Comparison of ENCODE assay signal across 1 cellular context in the genomic region with DNA sequence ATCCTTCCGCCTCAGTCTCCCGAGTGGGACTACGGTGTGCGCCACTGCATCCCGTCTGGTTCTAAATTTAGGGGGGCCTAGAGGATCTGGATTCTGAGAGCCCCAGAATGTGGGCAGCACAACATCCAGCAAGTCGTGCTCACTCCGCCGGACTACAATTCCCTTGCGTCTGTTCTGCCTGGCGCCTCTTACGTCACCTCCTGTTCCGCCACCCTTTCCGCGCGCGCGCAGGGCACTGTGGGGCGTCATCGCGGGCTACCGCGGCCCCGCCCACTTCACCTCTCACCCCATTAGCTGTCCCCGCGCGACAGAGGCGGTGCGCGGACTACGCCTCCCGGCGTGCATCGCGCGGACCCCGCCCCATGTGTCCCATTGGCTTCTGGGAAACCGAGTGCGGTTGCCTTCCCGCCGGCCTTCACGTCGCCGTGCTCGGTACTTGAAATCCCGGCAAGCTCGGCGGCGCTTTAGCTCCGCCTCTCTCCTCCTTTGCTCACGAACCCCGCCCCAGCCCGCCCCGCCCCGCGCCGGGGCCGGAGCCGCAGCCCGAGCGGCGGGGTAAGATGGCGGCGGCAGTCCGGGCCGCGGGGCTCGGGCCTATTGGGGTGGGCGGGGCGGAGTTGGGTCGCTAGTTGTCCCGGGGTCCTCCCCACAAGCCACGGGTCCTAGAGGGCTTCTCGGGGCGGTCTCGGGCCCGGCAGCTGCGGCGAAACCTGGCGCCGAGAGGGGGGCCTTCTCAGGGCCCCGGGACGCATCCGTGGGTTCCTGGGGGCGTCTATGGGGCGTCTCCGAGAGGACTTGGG.
TF ChIP-seq lines count a peak whose summit lies in the region.

A gene with protein sequence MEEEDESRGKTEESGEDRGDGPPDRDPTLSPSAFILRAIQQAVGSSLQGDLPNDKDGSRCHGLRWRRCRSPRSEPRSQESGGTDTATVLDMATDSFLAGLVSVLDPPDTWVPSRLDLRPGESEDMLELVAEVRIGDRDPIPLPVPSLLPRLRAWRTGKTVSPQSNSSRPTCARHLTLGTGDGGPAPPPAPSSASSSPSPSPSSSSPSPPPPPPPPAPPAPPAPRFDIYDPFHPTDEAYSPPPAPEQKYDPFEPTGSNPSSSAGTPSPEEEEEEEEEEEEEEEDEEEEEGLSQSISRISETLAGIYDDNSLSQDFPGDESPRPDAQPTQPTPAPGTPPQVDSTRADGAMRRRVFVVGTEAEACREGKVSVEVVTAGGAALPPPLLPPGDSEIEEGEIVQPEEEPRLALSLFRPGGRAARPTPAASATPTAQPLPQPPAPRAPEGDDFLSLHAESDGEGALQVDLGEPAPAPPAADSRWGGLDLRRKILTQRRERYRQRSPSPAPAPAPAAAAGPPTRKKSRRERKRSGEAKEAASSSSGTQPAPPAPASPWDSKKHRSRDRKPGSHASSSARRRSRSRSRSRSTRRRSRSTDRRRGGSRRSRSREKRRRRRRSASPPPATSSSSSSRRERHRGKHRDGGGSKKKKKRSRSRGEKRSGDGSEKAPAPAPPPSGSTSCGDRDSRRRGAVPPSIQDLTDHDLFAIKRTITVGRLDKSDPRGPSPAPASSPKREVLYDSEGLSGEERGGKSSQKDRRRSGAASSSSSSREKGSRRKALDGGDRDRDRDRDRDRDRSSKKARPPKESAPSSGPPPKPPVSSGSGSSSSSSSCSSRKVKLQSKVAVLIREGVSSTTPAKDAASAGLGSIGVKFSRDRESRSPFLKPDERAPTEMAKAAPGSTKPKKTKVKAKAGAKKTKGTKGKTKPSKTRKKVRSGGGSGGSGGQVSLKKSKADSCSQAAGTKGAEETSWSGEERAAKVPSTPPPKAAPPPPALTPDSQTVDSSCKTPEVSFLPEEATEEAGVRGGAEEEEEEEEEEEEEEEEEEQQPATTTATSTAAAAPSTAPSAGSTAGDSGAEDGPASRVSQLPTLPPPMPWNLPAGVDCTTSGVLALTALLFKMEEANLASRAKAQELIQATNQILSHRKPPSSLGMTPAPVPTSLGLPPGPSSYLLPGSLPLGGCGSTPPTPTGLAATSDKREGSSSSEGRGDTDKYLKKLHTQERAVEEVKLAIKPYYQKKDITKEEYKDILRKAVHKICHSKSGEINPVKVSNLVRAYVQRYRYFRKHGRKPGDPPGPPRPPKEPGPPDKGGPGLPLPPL (plus strand): TSS at position 522 of the 800 bp plus-strand sequence. CDS start 2,818 bp downstream, outside the sequence.

TF ChIP-seq in H1, 55 proteins besides CTCF, POLR2A, EP300 and RAD21 (continues in another document):
- TF ChIP-seq EZH2 (IDR thresholded peaks at IDR 0.05; ENCODE audit: low read depth, low read length, severe bottlenecking): no peak
- no peak for TF ChIP-seq SAP30 (IDR thresholded peaks at IDR 0.05; ENCODE audit: insufficient read depth, insufficient replicate concordance, low read length)
- TF ChIP-seq EGR1 (IDR thresholded peaks at IDR 0.05; ENCODE audit: borderline replicate concordance, low read depth, low read length): no peak
- no peak for TF ChIP-seq HDAC6 (IDR thresholded peaks at IDR 0.05; ENCODE audit: low read depth, low read length)
- TF ChIP-seq CHD1 (IDR thresholded peaks at IDR 0.05; ENCODE audit: low read depth, low read length): no peak
- TF ChIP-seq SP2 (IDR thresholded peaks at IDR 0.05; ENCODE audit: low read length): no peak
- TF ChIP-seq ZNF274 (IDR thresholded peaks at IDR 0.05; ENCODE audit: borderline replicate concordance, extremely low read depth, low read length): no peak
- peak; percentile 1 for TF ChIP-seq NANOG (IDR thresholded peaks at IDR 0.05; ENCODE audit: insufficient read depth, low read depth, low read length, poor library complexity, severe bottlenecking)
- peak; percentile 65; the same call in 1 of the 2 replicates for TF ChIP-seq SUZ12 (IDR thresholded peaks at IDR 0.05; ENCODE audit: low read length)
- TF ChIP-seq CREB1 (IDR thresholded peaks at IDR 0.05): peak; percentile 95
- TF ChIP-seq MAFK (IDR thresholded peaks at IDR 0.05; ENCODE audit: low read depth, low read length): no peak
- TF ChIP-seq, protein P1, sequence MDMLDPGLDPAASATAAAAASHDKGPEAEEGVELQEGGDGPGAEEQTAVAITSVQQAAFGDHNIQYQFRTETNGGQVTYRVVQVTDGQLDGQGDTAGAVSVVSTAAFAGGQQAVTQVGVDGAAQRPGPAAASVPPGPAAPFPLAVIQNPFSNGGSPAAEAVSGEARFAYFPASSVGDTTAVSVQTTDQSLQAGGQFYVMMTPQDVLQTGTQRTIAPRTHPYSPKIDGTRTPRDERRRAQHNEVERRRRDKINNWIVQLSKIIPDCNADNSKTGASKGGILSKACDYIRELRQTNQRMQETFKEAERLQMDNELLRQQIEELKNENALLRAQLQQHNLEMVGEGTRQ (IDR thresholded peaks at IDR 0.05; ENCODE audit: low read length): no peak; the same call in 1 of the 2 replicates
- TF ChIP-seq CBX8 (IDR thresholded peaks at IDR 0.05; ENCODE audit: borderline replicate concordance, low read depth, low read length): no peak
- TF ChIP-seq, protein P2, sequence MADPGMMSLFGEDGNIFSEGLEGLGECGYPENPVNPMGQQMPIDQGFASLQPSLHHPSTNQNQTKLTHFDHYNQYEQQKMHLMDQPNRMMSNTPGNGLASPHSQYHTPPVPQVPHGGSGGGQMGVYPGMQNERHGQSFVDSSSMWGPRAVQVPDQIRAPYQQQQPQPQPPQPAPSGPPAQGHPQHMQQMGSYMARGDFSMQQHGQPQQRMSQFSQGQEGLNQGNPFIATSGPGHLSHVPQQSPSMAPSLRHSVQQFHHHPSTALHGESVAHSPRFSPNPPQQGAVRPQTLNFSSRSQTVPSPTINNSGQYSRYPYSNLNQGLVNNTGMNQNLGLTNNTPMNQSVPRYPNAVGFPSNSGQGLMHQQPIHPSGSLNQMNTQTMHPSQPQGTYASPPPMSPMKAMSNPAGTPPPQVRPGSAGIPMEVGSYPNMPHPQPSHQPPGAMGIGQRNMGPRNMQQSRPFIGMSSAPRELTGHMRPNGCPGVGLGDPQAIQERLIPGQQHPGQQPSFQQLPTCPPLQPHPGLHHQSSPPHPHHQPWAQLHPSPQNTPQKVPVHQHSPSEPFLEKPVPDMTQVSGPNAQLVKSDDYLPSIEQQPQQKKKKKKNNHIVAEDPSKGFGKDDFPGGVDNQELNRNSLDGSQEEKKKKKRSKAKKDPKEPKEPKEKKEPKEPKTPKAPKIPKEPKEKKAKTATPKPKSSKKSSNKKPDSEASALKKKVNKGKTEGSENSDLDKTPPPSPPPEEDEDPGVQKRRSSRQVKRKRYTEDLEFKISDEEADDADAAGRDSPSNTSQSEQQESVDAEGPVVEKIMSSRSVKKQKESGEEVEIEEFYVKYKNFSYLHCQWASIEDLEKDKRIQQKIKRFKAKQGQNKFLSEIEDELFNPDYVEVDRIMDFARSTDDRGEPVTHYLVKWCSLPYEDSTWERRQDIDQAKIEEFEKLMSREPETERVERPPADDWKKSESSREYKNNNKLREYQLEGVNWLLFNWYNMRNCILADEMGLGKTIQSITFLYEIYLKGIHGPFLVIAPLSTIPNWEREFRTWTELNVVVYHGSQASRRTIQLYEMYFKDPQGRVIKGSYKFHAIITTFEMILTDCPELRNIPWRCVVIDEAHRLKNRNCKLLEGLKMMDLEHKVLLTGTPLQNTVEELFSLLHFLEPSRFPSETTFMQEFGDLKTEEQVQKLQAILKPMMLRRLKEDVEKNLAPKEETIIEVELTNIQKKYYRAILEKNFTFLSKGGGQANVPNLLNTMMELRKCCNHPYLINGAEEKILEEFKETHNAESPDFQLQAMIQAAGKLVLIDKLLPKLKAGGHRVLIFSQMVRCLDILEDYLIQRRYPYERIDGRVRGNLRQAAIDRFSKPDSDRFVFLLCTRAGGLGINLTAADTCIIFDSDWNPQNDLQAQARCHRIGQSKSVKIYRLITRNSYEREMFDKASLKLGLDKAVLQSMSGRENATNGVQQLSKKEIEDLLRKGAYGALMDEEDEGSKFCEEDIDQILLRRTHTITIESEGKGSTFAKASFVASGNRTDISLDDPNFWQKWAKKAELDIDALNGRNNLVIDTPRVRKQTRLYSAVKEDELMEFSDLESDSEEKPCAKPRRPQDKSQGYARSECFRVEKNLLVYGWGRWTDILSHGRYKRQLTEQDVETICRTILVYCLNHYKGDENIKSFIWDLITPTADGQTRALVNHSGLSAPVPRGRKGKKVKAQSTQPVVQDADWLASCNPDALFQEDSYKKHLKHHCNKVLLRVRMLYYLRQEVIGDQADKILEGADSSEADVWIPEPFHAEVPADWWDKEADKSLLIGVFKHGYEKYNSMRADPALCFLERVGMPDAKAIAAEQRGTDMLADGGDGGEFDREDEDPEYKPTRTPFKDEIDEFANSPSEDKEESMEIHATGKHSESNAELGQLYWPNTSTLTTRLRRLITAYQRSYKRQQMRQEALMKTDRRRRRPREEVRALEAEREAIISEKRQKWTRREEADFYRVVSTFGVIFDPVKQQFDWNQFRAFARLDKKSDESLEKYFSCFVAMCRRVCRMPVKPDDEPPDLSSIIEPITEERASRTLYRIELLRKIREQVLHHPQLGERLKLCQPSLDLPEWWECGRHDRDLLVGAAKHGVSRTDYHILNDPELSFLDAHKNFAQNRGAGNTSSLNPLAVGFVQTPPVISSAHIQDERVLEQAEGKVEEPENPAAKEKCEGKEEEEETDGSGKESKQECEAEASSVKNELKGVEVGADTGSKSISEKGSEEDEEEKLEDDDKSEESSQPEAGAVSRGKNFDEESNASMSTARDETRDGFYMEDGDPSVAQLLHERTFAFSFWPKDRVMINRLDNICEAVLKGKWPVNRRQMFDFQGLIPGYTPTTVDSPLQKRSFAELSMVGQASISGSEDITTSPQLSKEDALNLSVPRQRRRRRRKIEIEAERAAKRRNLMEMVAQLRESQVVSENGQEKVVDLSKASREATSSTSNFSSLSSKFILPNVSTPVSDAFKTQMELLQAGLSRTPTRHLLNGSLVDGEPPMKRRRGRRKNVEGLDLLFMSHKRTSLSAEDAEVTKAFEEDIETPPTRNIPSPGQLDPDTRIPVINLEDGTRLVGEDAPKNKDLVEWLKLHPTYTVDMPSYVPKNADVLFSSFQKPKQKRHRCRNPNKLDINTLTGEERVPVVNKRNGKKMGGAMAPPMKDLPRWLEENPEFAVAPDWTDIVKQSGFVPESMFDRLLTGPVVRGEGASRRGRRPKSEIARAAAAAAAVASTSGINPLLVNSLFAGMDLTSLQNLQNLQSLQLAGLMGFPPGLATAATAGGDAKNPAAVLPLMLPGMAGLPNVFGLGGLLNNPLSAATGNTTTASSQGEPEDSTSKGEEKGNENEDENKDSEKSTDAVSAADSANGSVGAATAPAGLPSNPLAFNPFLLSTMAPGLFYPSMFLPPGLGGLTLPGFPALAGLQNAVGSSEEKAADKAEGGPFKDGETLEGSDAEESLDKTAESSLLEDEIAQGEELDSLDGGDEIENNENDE (IDR thresholded peaks at IDR 0.05; ENCODE audit: insufficient replicate concordance, low read length): no peak
- peak; percentile 86 for TF ChIP-seq YY1 (IDR thresholded peaks at IDR 0.05; ENCODE audit: low read depth, low read length)
- peak; percentile 82 for TF ChIP-seq CHD2 (IDR thresholded peaks at IDR 0.05; ENCODE audit: low read length)
- TF ChIP-seq KDM5A (IDR thresholded peaks at IDR 0.05; ENCODE audit: low read length): no peak
- peak; percentile 36 for TF ChIP-seq ASH2L (IDR thresholded peaks at IDR 0.05; ENCODE audit: low read length)
- no peak for TF ChIP-seq KDM4A (IDR thresholded peaks at IDR 0.05; ENCODE audit: low read depth, low read length, severe bottlenecking)
- TF ChIP-seq SP1 (IDR thresholded peaks at IDR 0.05; ENCODE audit: low read depth, low read length): peak; percentile 86
- no peak for TF ChIP-seq POU5F1 (IDR thresholded peaks at IDR 0.05; ENCODE audit: low read depth, low read length)
- TF ChIP-seq RNF2 (IDR thresholded peaks at IDR 0.05; ENCODE audit: borderline replicate concordance, low read depth, low read length, missing control alignments, poor library complexity, severe bottlenecking): no peak
- TF ChIP-seq, protein P3, sequence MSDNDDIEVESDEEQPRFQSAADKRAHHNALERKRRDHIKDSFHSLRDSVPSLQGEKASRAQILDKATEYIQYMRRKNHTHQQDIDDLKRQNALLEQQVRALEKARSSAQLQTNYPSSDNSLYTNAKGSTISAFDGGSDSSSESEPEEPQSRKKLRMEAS (IDR thresholded peaks at IDR 0.05): peak; percentile 69
- no peak for TF ChIP-seq SIRT6 (IDR thresholded peaks at IDR 0.05; ENCODE audit: low read length)
- TF ChIP-seq SRF (IDR thresholded peaks at IDR 0.05; ENCODE audit: low read depth, low read length): peak; percentile 25; the same call in 1 of the 2 replicates
- TF ChIP-seq FOSL1 (IDR thresholded peaks at IDR 0.05; ENCODE audit: insufficient read depth, low read depth, low read length): no peak
- TF ChIP-seq TAF1 (IDR thresholded peaks at IDR 0.05; ENCODE audit: low read depth, low read length): peak; percentile 63; the same call in 1 of the 2 replicates
- no peak for TF ChIP-seq RXRA (IDR thresholded peaks at IDR 0.05; ENCODE audit: insufficient read depth, low read depth, low read length)
- no peak for TF ChIP-seq RFX5 (IDR thresholded peaks at IDR 0.05; ENCODE audit: borderline replicate concordance, low read depth, low read length)
- TF ChIP-seq BCL11A (IDR thresholded peaks at IDR 0.05; ENCODE audit: low read depth in 2 of 2, low read length in 2 of 2): no peak
- TF ChIP-seq NRF1 (IDR thresholded peaks at IDR 0.05; ENCODE audit: low read depth, low read length): peak; percentile 29; the same call in 1 of the 2 replicates
- TF ChIP-seq, protein P4, sequence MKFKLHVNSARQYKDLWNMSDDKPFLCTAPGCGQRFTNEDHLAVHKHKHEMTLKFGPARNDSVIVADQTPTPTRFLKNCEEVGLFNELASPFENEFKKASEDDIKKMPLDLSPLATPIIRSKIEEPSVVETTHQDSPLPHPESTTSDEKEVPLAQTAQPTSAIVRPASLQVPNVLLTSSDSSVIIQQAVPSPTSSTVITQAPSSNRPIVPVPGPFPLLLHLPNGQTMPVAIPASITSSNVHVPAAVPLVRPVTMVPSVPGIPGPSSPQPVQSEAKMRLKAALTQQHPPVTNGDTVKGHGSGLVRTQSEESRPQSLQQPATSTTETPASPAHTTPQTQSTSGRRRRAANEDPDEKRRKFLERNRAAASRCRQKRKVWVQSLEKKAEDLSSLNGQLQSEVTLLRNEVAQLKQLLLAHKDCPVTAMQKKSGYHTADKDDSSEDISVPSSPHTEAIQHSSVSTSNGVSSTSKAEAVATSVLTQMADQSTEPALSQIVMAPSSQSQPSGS (IDR thresholded peaks at IDR 0.05; ENCODE audit: low read length): no peak
- TF ChIP-seq POLR2AphosphoS5 (IDR thresholded peaks at IDR 0.05; ENCODE audit: low read depth, low read length): peak; percentile 74
- no peak; a peak in 1 of 4 replicates for TF ChIP-seq SIN3A (conservative IDR thresholded peaks at IDR 0.05 in 1 of 2, IDR thresholded peaks at IDR 0.05 in 1 of 2; ENCODE audit: low read depth in 1 of 2, low read length in 2 of 2)
- no peak for TF ChIP-seq RBBP5 (IDR thresholded peaks at IDR 0.05; ENCODE audit: borderline replicate concordance, low read depth, low read length)
- TF ChIP-seq, protein P5, sequence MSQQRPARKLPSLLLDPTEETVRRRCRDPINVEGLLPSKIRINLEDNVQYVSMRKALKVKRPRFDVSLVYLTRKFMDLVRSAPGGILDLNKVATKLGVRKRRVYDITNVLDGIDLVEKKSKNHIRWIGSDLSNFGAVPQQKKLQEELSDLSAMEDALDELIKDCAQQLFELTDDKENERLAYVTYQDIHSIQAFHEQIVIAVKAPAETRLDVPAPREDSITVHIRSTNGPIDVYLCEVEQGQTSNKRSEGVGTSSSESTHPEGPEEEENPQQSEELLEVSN (IDR thresholded peaks at IDR 0.05): no peak
- TF ChIP-seq, protein P6, sequence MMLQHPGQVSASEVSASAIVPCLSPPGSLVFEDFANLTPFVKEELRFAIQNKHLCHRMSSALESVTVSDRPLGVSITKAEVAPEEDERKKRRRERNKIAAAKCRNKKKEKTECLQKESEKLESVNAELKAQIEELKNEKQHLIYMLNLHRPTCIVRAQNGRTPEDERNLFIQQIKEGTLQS (IDR thresholded peaks at IDR 0.05; ENCODE audit: insufficient read depth, low read depth, low read length): peak; percentile 61
- no peak for TF ChIP-seq JUN (IDR thresholded peaks at IDR 0.05; ENCODE audit: low read depth, low read length)
- TF ChIP-seq CTBP2 (IDR thresholded peaks at IDR 0.05; ENCODE audit: borderline replicate concordance, insufficient read depth, insufficient read length, low read length): no peak
